Comparison of ENCODE assay signal across 9 cellular contexts in the genomic region with DNA sequence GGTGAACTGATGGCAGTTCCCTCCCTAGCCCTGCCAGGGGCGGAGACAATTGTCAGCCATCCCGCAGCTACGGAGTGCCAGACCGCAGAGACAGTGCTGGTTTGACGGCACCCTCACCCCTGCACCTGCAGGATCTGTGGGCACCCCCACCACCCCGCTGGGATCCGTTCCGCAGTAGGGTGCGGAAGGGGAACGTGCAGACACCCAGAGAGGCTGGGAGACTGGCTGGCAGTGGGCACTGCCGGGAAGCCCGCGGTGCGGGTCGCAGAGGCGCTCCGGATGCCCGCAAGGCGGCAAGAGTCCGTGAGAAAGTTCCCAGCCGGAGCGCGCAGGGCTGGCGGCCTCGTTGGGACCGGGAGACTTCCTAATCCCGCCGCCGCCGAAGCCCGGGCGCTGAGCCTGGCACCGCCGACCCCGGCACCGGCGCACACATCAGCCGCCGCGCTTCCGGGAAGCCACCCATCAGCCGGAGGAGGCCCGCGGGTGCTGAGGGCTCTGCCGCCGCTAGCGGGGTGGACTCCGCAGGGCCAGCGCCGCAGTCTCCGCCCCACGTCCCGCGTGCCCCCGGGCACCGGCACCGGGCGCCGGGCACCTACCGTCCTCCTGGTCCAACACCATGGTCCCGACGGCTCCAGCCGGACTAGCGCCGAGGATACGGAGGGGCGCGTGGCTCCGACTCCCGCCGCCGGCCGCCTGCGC. TPM values are rescaled to one million over a fixed set of nuclear protein-coding genes. Genes with fewer than 3 reads are reported as not detected.
DNase-seq lines count a peak whose midpoint lies in the region; ATAC-seq and TF ChIP-seq lines count a peak whose summit lies in the region.
"Had no signal": no experiment of that assay in that cellular context is flagged by ENCODE, and none has a peak within 500 bp of the region (broad histone marks: within the 10 kb centered on the region; RNA-seq: fewer than 3 reads in every experiment).

No MANE protein-coding gene starts in this region.

- H3K4me1 Mint-ChIP-seq in H9 = peaks cover 11 to 31% of the 10 kb centered on the region in 2 experiments
- peaks cover 9% of the 10 kb centered on the region for H3K4me1 Mint-ChIP-seq in activated CD4-positive, alpha-beta memory T cell treated with anti-CD3 and anti-CD28 coated beads for 36 hours (ENCODE audit: low read depth)

- no peak overlapping the region for H4K5ac ChIP-seq in H9 (ENCODE audit: insufficient read length, low read depth, low read length)

- peak overlapping the region; percentile 45 to 66; a peak in 4 of 5 replicates for H3K4me3 Mint-ChIP-seq in H9
- peak overlapping the region; percentile 22 for H3K4me3 Mint-ChIP-seq in activated CD4-positive, alpha-beta memory T cell treated with anti-CD3 and anti-CD28 coated beads for 36 hours

- H3K56ac ChIP-seq in H9 (ENCODE audit: insufficient read length, low read depth, low read length) = no peak overlapping the region

- H2BK20ac ChIP-seq in H9 (ENCODE audit: low read depth, low read length, poor library complexity, severe bottlenecking) = no peak overlapping the region

- no peak overlapping the region for H2BK120ac ChIP-seq in H9 (ENCODE audit: low read depth, low read length, poor library complexity, severe bottlenecking)

- ATAC-seq in left ventricle myocardium superior (peak; percentile 23), gastrocnemius medialis (no peak), HG03139 (IDR thresholded peaks at IDR 0.05; ENCODE audit: unreplicated experiment) (no peak)

- CTCF ChIA-PET in activated CD4-positive, alpha-beta memory T cell treated with anti-CD3 and anti-CD28 coated beads for 36 hours (lab: Charles Lee) = no interaction called here

- H3K79me2 ChIP-seq in H9 (ENCODE audit: insufficient read depth, low read length) = no peaks in the 10 kb centered on the region

- H2BK5ac ChIP-seq in H9 (ENCODE audit: insufficient read length, low read length) = no peak overlapping the region

- peaks cover 53% of the 10 kb centered on the region for H3K27me3 ChIP-seq in H9 (ENCODE audit: insufficient read depth, low read length)
- peaks cover 36 to 44% (median 37%) of the 10 kb centered on the region in 3 donors for H3K27me3 ChIP-seq in gastrocnemius medialis

- H3K4me1 ChIP-seq in H9 (ENCODE audit: insufficient read depth, low read length) (no peaks in the 10 kb centered on the region), gastrocnemius medialis (peaks cover 5 to 12% of the 10 kb centered on the region in 2 donors)

- WGBS in H9 (ENCODE audit: extremely low coverage, insufficient read length, low lambda C conversion rate) = no CpG with 5 or more reads among the region's 74 CpGs

- POLR2A ChIA-PET in activated CD4-positive, alpha-beta memory T cell treated with anti-CD3 and anti-CD28 coated beads for 36 hours (lab: Charles Lee) = no interaction called here

- H3K4me2 ChIP-seq in H9 (ENCODE audit: insufficient read depth, insufficient read length, low read length) = peak overlapping the region; percentile 50

- no peak for DNase-seq in H9
- peak; percentile 25 for DNase-seq in activated CD4-positive, alpha-beta memory T cell treated with anti-CD3 and anti-CD28 coated beads for 36 hours
- peak; percentile 41 for DNase-seq in left ventricle myocardium superior
- peak in 1 of 2 donors; percentile 10 for DNase-seq in gastrocnemius medialis
- DNase-seq in T1000 (lab: John Stamatoyannopoulos, UW) = no peak
- no peak for DNase-seq in middle frontal gyrus (ENCODE audit: extremely low spot score, low spot score)
- DNase-seq in NOMO-1 treated with dmso at 0.1 percent for 144 hours (lab: John Stamatoyannopoulos, UW; ENCODE audit: unreplicated experiment) = no peak

- peak overlapping the region; percentile 21 to 59 (median 46) for H3K4me3 ChIP-seq in gastrocnemius medialis

- H3K9me3 ChIP-seq in H9 (ENCODE audit: control insufficient read depth, low read depth, low read length) (no peaks in the 10 kb centered on the region), gastrocnemius medialis (no peaks in the 10 kb centered on the region)

- no peak overlapping the region for H4K91ac ChIP-seq in H9 (ENCODE audit: insufficient read length, low read depth, low read length)

- intact Hi-C loops in activated CD4-positive, alpha-beta memory T cell treated with anti-CD3 and anti-CD28 coated beads for 36 hours (cut with micrococcal nuclease) = no loop called here
- intact Hi-C loops in left ventricle myocardium superior (cut with micrococcal nuclease) (no loop called here), gastrocnemius medialis (cut with DNase I; ENCODE audit: low total_unique reads) (loop anchor here (10.0 kb wide), 1 partner anchor 547 kb away; a partner anchor contains a TSS)

- no peaks in the 10 kb centered on the region for H4K20me1 ChIP-seq in H9 (ENCODE audit: control insufficient read depth, insufficient read depth, insufficient read length)

- H3K23ac ChIP-seq in H9 (ENCODE audit: insufficient read length, low read depth, low read length) = no peak overlapping the region

- no peaks in the 10 kb centered on the region for H3K36me3 ChIP-seq in gastrocnemius medialis

- no peak overlapping the region for H3K27ac Mint-ChIP-seq in H9
- no peak overlapping the region for H3K27ac Mint-ChIP-seq in activated CD4-positive, alpha-beta memory T cell treated with anti-CD3 and anti-CD28 coated beads for 36 hours

- H2AFZ ChIP-seq in H9 (ENCODE audit: low read length) = no peak overlapping the region

- peak overlapping the region; percentile 52 for H3K14ac ChIP-seq in H9 (ENCODE audit: insufficient read depth, low read length)

- H3K36me3 Mint-ChIP-seq in H9 (ENCODE audit: insufficient read depth in 1 of 3, low read depth in 3 of 3) = no peaks in the 10 kb centered on the region; a peak in 1 of 7 replicates
- no peaks in the 10 kb centered on the region for H3K36me3 Mint-ChIP-seq in activated CD4-positive, alpha-beta memory T cell treated with anti-CD3 and anti-CD28 coated beads for 36 hours

- H3K79me1 ChIP-seq in H9 (ENCODE audit: insufficient read depth, low read depth, low read length, poor library complexity, severe bottlenecking) = no peaks in the 10 kb centered on the region

- no peak overlapping the region for H3K18ac ChIP-seq in H9 (ENCODE audit: insufficient read length, low read depth, low read length)

- H4K8ac ChIP-seq in H9 (replicated peaks; ENCODE audit: insufficient read length, low read depth, low read length) = no peak overlapping the region

- in situ Hi-C loops in gastrocnemius medialis (cut with MboI; ENCODE audit: low sequenced_read_pairs in 4 of 4) = no loop called here

- TF ChIP-seq CTCF in H9 (conservative IDR thresholded peaks at IDR 0.05) (no peak), gastrocnemius medialis (IDR thresholded peaks at IDR 0.05 in 4 of 5, conservative IDR thresholded peaks at IDR 0.05 in 1 of 5) (no peak)

- no peak overlapping the region for H2AK5ac ChIP-seq in H9 (ENCODE audit: insufficient read length, low read length)

- no peak overlapping the region for H3T11ph ChIP-seq in H9 (ENCODE audit: low read length)

- peaks cover 93% of the 10 kb centered on the region for H3K27me3 Mint-ChIP-seq in H9 (ENCODE audit: low read depth)
- peaks cover 57% of the 10 kb centered on the region for H3K27me3 Mint-ChIP-seq in activated CD4-positive, alpha-beta memory T cell treated with anti-CD3 and anti-CD28 coated beads for 36 hours

- no peak overlapping the region for H3K4ac ChIP-seq in H9 (ENCODE audit: low read depth, low read length)

- H3K9ac ChIP-seq in H9 (ENCODE audit: extremely low read depth, insufficient read length, low read length) = no peak overlapping the region

- no peaks in the 10 kb centered on the region; a peak in 2 of 5 replicates for H3K9me3 Mint-ChIP-seq in H9
- H3K9me3 Mint-ChIP-seq in activated CD4-positive, alpha-beta memory T cell treated with anti-CD3 and anti-CD28 coated beads for 36 hours = no peaks in the 10 kb centered on the region

- TF ChIP-seq POLR2A in gastrocnemius medialis (IDR thresholded peaks at IDR 0.05) = no peak

- H3K27ac ChIP-seq in H9 (ENCODE audit: insufficient read length, low read depth, low read length) (no peak overlapping the region), gastrocnemius medialis (no peak overlapping the region)

- H2BK12ac ChIP-seq in H9 (ENCODE audit: insufficient read length, low read depth, low read length) = no peak overlapping the region

- H3K23me2 ChIP-seq in H9 (ENCODE audit: insufficient read length, low read depth, low read length, poor library complexity, severe bottlenecking) = peaks cover 9% of the 10 kb centered on the region

- H2BK15ac ChIP-seq in H9 (ENCODE audit: low read depth, low read length) = no peak overlapping the region; the same call in 1 of the 2 replicates

RNA-seq across cellular contexts. Expression of gene LMO1, which starts 4.3 kb away (rescaled TPM):
- total RNA-seq in H9 (2021) = 0.39 and 0.50 TPM in 2 replicates
- total RNA-seq in activated CD4-positive, alpha-beta memory T cell treated with anti-CD3 and anti-CD28 coated beads for 36 hours = not detected
- 2.6 TPM for total RNA-seq in left ventricle myocardium superior
- 1 to 10 TPM; 2.2 to 7.0 (median 2.5) TPM for total RNA-seq in gastrocnemius medialis
- total RNA-seq: LHCN-M2 had no signal

Comparison
In these comparisons a context has a peak if more than half of its experiments do, and no peak if none do; other contexts are left out.
1. DNase-seq: peak in activated CD4-positive, alpha-beta memory T cell treated with anti-CD3 and anti-CD28 coated beads for 36 hours (single experiment) and left ventricle myocardium superior (single experiment); none in H9 (single experiment), T1000 (single experiment), middle frontal gyrus (single experiment) and NOMO-1 treated with dmso at 0.1 percent for 144 hours (single experiment).